8 cellular contexts compared by ENCODE assay signal in genomic region chr10:31926765-31927596, GRCh38. TPM values are rescaled to one million over a fixed set of nuclear protein-coding genes. Genes with fewer than 3 reads are reported as not detected.
DNase-seq lines count a peak whose midpoint lies in the region; ATAC-seq and TF ChIP-seq lines count a peak whose summit lies in the region.

No MANE protein-coding gene starts in this region.

- no peak for DNase-seq in right atrium auricular region (ENCODE audit: low spot score)
- DNase-seq in left cardiac atrium = no peak
- DNase-seq in immature natural killer cell = peak in 1 of 3 donors; percentile 13
- peak; percentile 47 for DNase-seq in superior temporal gyrus (ENCODE audit: extremely low spot score)
- no peak for DNase-seq in globus pallidus (ENCODE audit: low spot score)
- DNase-seq in DMS153 (lab: John Stamatoyannopoulos, UW) = no peak

- peak overlapping the region; percentile 77 to 92 for H3K4me3 ChIP-seq in right atrium auricular region

- no peaks in the 10 kb centered on the region for H3K27me3 Mint-ChIP-seq in activated T-helper 17 cell treated with anti-CD3 and anti-CD28 coated beads, Interleukin-2, amount 50 U/mL, for 72 hours
- H3K27me3 Mint-ChIP-seq in immature natural killer cell (ENCODE audit: low read depth in 3 of 3) = peaks cover 10 to 25% (median 11%) of the 10 kb centered on the region in 3 donors

- ATAC-seq in left cardiac atrium = no peak
- no peak for ATAC-seq in activated T-helper 17 cell treated with anti-CD3 and anti-CD28 coated beads, Interleukin-2, amount 50 U/mL, for 72 hours (replicated peaks)
- no peak for ATAC-seq in GM19467 (IDR thresholded peaks at IDR 0.05; ENCODE audit: unreplicated experiment)

- no peaks in the 10 kb centered on the region for H3K9me3 ChIP-seq in right atrium auricular region

- H3K4me1 ChIP-seq in right atrium auricular region = peaks cover 0 to 30% of the 10 kb centered on the region in 2 donors

- intact Hi-C loops in left cardiac atrium (cut with DNase I) = no loop called here

- peak overlapping the region; percentile 79 for H3K27ac Mint-ChIP-seq in activated T-helper 17 cell treated with anti-CD3 and anti-CD28 coated beads, Interleukin-2, amount 50 U/mL, for 72 hours
- H3K27ac Mint-ChIP-seq in immature natural killer cell = peak overlapping the region; percentile 45 to 90 (median 82)

- H3K36me3 ChIP-seq in right atrium auricular region = no peaks in the 10 kb centered on the region

- TF ChIP-seq CTCF in right atrium auricular region (IDR thresholded peaks at IDR 0.05) = no peak

- H3K4me3 Mint-ChIP-seq in activated T-helper 17 cell treated with anti-CD3 and anti-CD28 coated beads, Interleukin-2, amount 50 U/mL, for 72 hours = peak overlapping the region; percentile 94
- peak overlapping the region; percentile 92 to 95 (median 93) for H3K4me3 Mint-ChIP-seq in immature natural killer cell

- peaks cover 42% of the 10 kb centered on the region for H3K4me1 Mint-ChIP-seq in activated T-helper 17 cell treated with anti-CD3 and anti-CD28 coated beads, Interleukin-2, amount 50 U/mL, for 72 hours
- peaks cover 51 to 80% of the 10 kb centered on the region in 2 donors for H3K4me1 Mint-ChIP-seq in immature natural killer cell

- H3K9me3 Mint-ChIP-seq in activated T-helper 17 cell treated with anti-CD3 and anti-CD28 coated beads, Interleukin-2, amount 50 U/mL, for 72 hours = no peaks in the 10 kb centered on the region
- no peaks in the 10 kb centered on the region for H3K9me3 Mint-ChIP-seq in immature natural killer cell

- peak overlapping the region; percentile 94 to 98 for H3K27ac ChIP-seq in right atrium auricular region

- no peaks in the 10 kb centered on the region for H3K36me3 Mint-ChIP-seq in activated T-helper 17 cell treated with anti-CD3 and anti-CD28 coated beads, Interleukin-2, amount 50 U/mL, for 72 hours (ENCODE audit: low read depth)
- H3K36me3 Mint-ChIP-seq in immature natural killer cell = no peaks in the 10 kb centered on the region

- H3K27me3 ChIP-seq in right atrium auricular region = no peaks in the 10 kb centered on the region

RNA-seq across cellular contexts. Expression of gene ARHGAP12, which starts 1.6 kb away (rescaled TPM):
- total RNA-seq in right atrium auricular region = 10 to 100 TPM; 20.8 to 24.1 TPM
- 10 to 100 TPM; 17.2 to 21.7 TPM for total RNA-seq in left cardiac atrium
- 1 to 10 TPM; 8.2 to 8.9 TPM for total RNA-seq in activated T-helper 17 cell treated with anti-CD3 and anti-CD28 coated beads, Interleukin-2, amount 50 U/mL, for 72 hours
- polyA plus RNA-seq in immature natural killer cell = 10 to 100 TPM in 1 of 3 donors, 1 to 10 TPM in 2; 6.2 to 11.8 (median 8.1) TPM
